In the genomic region with DNA sequence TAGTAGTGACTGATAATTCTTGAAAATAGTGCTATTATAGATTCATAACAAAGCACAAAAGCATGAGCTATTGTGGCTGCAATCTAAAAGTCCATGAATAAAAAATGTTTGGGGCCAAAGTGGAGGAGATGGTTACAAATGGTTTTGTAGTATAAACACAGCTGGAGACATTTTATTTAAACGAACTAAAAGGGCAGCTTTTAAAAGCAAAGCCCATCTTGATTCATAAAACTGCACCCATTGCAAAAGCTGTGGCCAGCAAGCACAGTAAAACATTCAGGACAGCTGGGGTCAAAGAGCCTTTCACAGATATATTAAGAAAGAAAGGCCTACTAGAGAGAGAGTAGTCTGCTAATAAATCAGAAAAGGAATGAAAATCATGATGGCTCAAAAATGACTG, we compare ENCODE assay signal across 31 cellular contexts.
DNase-seq lines count a peak whose midpoint lies in the region; ATAC-seq and TF ChIP-seq lines count a peak whose summit lies in the region.
"Had no signal": no experiment of that assay in that cellular context is flagged by ENCODE, and none has a peak within 500 bp of the region (broad histone marks: within the 10 kb centered on the region; RNA-seq: fewer than 3 reads in every experiment).

No MANE protein-coding gene starts in this region.

- ATAC-seq in HG03139 (IDR thresholded peaks at IDR 0.05; ENCODE audit: unreplicated experiment), result no peak
- ATAC-seq: gastroesophageal sphincter, GM12878, Right ventricle myocardium inferior had no signal

- H2AFZ ChIP-seq in OCI-LY7 (ENCODE audit: low read length), result no peak overlapping the region
- H2AFZ ChIP-seq: neural progenitor cell, parathyroid adenoma had no signal

- H3K4me1 Mint-ChIP-seq in mesothelial cell of epicardium, result peaks cover 39% of the 10 kb centered on the region
- H3K4me1 Mint-ChIP-seq: activated B cell treated with CpG ODN at 0.5 μM for 24 hours; activated CD4-positive, alpha-beta T cell treated with anti-CD3 and anti-CD28 coated beads, Interleukin-2, amount 10 ng/mL, durations not matched to agents 7 days and 5 days; CD4-positive, CD25-positive, alpha-beta regulatory T cell; neural progenitor cell had no signal

- H4K20me1 ChIP-seq in OCI-LY7 (ENCODE audit: insufficient read depth, low read length), result no peaks in the 10 kb centered on the region

- H3K9me2 ChIP-seq in OCI-LY7 (ENCODE audit: insufficient read depth, low read length), result no peaks in the 10 kb centered on the region
- H3K9me2 ChIP-seq: SK-N-SH had no signal

- peaks cover 14% of the 10 kb centered on the region for H3K9me3 Mint-ChIP-seq in mesothelial cell of epicardium
- H3K9me3 Mint-ChIP-seq: neural progenitor cell had no signal

- H3K4me3 ChIP-seq in OCI-LY7 (ENCODE audit: low read depth, low read length, poor library complexity, severe bottlenecking), result no peak overlapping the region
- H3K4me3 ChIP-seq: ascending aorta, cardiac muscle cell, gastroesophageal sphincter, GM12878, neural progenitor cell, tibial nerve had no signal

- H3K79me2 ChIP-seq in OCI-LY7 (ENCODE audit: insufficient read depth, low read depth, low read length), result no peaks in the 10 kb centered on the region
- H3K79me2 ChIP-seq: parathyroid adenoma had no signal

- no peaks in the 10 kb centered on the region for H3K36me3 Mint-ChIP-seq in mesothelial cell of epicardium
- H3K36me3 Mint-ChIP-seq: activated naive CD8-positive, alpha-beta T cell; CD4-positive, CD25-positive, alpha-beta regulatory T cell; neural progenitor cell had no signal

- H3K36me3 ChIP-seq in OCI-LY7 (ENCODE audit: insufficient read depth, low read length), result no peaks in the 10 kb centered on the region
- H3K36me3 ChIP-seq: ascending aorta, cardiac muscle cell, gastroesophageal sphincter, neural progenitor cell, tibial nerve had no signal

- peak overlapping the region; percentile 54 for H3K27ac Mint-ChIP-seq in mesothelial cell of epicardium
- H3K27ac Mint-ChIP-seq: activated B cell treated with CpG ODN at 0.5 μM for 24 hours; activated CD4-positive, alpha-beta T cell treated with anti-CD3 and anti-CD28 coated beads, Interleukin-2, amount 10 ng/mL, durations not matched to agents 7 days and 5 days; activated naive CD8-positive, alpha-beta T cell; CD4-positive, CD25-positive, alpha-beta regulatory T cell; neural progenitor cell had no signal

- H3K4me1 ChIP-seq in OCI-LY7 (ENCODE audit: insufficient read depth, low read length, poor library complexity, severe bottlenecking), result no peaks in the 10 kb centered on the region
- H3K4me1 ChIP-seq: ascending aorta, neural progenitor cell, parathyroid adenoma had no signal

- intact Hi-C loops in OCI-LY7 (cut with micrococcal nuclease; ENCODE audit: unreplicated experiment), result no loop called here

- H3K4me2 ChIP-seq in OCI-LY7 (ENCODE audit: low read length), result no peak overlapping the region
- H3K4me2 ChIP-seq: neural progenitor cell, SK-N-SH had no signal

- TF ChIP-seq CTCF in mesothelial cell of epicardium (IDR thresholded peaks at IDR 0.05; ENCODE audit: unreplicated experiment), result no peak
- no peak for TF ChIP-seq CTCF in OCI-LY7 (conservative IDR thresholded peaks at IDR 0.05; ENCODE audit: low read length)

- no peaks in the 10 kb centered on the region for H3K9me3 ChIP-seq in OCI-LY7 (ENCODE audit: low read length)
- H3K9me3 ChIP-seq: ascending aorta, gastroesophageal sphincter, SK-N-SH, tibial nerve had no signal

- DNase-seq in GM04504 (ENCODE audit: low read depth), result peak; percentile 56
- DNase-seq in fibroblast of gingiva (ENCODE audit: low read depth), result peak; percentile 72
- no peak for DNase-seq in mesothelial cell of epicardium (ENCODE audit: low spot score in 2 of 2, unreplicated experiment in 2 of 2)
- no peak for DNase-seq in GF-D8 (lab: John Stamatoyannopoulos, UW)
- no peak for DNase-seq in OCI-M1 (lab: John Stamatoyannopoulos, UW)
- DNase-seq in OCI-LY7 (ENCODE audit: low spot score), result no peak
- DNase-seq: activated B cell treated with CpG ODN at 0.5 μM for 24 hours; activated CD4-positive, alpha-beta T cell treated with anti-CD3 and anti-CD28 coated beads, Interleukin-2, amount 10 ng/mL, durations not matched to agents 7 days and 5 days; activated effector memory CD4-positive, alpha-beta T cell treated with anti-CD3 and anti-CD28 coated beads, Interleukin-2, amount 50 U/mL, for 16 hours; activated T-cell treated with anti-CD3 and anti-CD28 coated beads, Interleukin-2, amount 50 U/mL, for 1 hour; CD4-positive, CD25-positive, alpha-beta regulatory T cell; cortex of kidney; effector memory CD4-positive, alpha-beta T cell; erythroblast; GOT3; hypothalamus; Karpas-422; NCI-H1930; NCI-H526; retina; SK-N-SH had no signal

- no peak overlapping the region for H3K4me3 Mint-ChIP-seq in mesothelial cell of epicardium
- H3K4me3 Mint-ChIP-seq: activated B cell treated with CpG ODN at 0.5 μM for 24 hours; activated CD4-positive, alpha-beta T cell treated with anti-CD3 and anti-CD28 coated beads, Interleukin-2, amount 10 ng/mL, durations not matched to agents 7 days and 5 days; activated naive CD8-positive, alpha-beta T cell; CD4-positive, CD25-positive, alpha-beta regulatory T cell; neural progenitor cell had no signal

- H3K27me3 Mint-ChIP-seq in mesothelial cell of epicardium (ENCODE audit: low read depth), result no peaks in the 10 kb centered on the region
- H3K27me3 Mint-ChIP-seq: activated B cell treated with CpG ODN at 0.5 μM for 24 hours; activated CD4-positive, alpha-beta T cell treated with anti-CD3 and anti-CD28 coated beads, Interleukin-2, amount 10 ng/mL, durations not matched to agents 7 days and 5 days; activated naive CD8-positive, alpha-beta T cell had no signal

- no TSS peak for BruUV-seq in OCI-LY7 (replicated peaks; lab: Mats Ljungman, UMichigan)

- CTCF ChIA-PET in OCI-LY7 (lab: Charles Lee; ENCODE audit: unreplicated experiment), result no interaction called here

- POLR2A ChIA-PET in OCI-LY7 (lab: Charles Lee), result interaction anchor here (0.5 to 1.1 kb wide), 3 partner anchors 14 to 331 kb away, joined by 3 to 6 read pairs (median 6); no protein-coding TSS in a partner anchor

- no peak overlapping the region for H3K27ac ChIP-seq in OCI-LY7 (ENCODE audit: low read depth, low read length, poor library complexity, severe bottlenecking)
- H3K27ac ChIP-seq: ascending aorta, cardiac muscle cell, neural progenitor cell, parathyroid adenoma, tibial nerve had no signal

Comparison
In these comparisons a context has a peak if more than half of its experiments do, and no peak if none do; other contexts are left out.
1. DNase-seq: peak in GM04504 (single experiment) and fibroblast of gingiva (single experiment); none in mesothelial cell of epicardium (0 of 2), GF-D8 (single experiment), OCI-M1 (single experiment) and OCI-LY7 (single experiment).